Comparison of ENCODE assay signal across 8 cellular contexts in the genomic region with DNA sequence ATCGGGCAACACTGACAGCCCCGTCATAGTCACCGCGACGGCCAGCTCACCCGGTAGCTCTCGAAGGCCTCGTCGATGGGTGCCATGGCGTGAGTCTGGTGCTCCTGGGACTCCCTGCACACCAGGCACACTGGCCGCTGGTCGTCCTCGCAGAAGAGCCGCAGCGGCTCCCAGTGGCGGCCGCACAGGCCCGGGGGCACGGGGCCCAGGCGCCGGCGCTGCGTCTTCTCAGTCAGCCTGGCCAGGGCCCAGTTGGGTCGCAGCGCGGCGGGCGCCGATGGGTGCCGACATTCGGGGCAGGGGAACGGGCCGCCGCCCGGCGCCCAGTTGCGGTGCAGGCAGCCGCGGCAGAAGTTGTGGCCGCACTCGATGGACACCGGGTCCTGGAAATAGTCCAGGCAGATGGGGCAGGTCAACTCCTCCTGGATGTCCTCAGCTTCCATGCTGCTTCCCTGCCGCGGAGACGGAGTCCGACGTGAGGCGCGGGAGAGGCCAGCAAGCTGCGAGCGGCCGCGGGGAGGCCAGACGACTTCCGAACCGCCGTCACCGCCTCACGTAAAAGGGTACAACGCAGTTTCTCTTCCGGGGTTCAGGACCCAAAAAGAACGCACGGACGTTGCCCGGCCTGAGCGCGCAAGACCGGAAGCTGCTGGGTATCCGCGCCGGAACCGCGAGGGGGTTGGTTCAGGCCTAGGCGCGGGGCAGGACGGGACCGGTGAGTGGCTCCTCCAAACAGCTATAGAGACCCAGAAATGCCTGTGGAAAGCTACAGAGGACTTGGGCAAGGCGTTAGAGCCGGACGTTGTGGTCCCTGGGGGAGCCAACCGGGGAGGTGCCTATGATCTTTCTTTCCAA. TPM values are rescaled to one million over a fixed set of nuclear protein-coding genes. Genes with fewer than 3 reads are reported as not detected.
DNase-seq lines count a peak whose midpoint lies in the region; ATAC-seq and TF ChIP-seq lines count a peak whose summit lies in the region.

A gene with protein sequence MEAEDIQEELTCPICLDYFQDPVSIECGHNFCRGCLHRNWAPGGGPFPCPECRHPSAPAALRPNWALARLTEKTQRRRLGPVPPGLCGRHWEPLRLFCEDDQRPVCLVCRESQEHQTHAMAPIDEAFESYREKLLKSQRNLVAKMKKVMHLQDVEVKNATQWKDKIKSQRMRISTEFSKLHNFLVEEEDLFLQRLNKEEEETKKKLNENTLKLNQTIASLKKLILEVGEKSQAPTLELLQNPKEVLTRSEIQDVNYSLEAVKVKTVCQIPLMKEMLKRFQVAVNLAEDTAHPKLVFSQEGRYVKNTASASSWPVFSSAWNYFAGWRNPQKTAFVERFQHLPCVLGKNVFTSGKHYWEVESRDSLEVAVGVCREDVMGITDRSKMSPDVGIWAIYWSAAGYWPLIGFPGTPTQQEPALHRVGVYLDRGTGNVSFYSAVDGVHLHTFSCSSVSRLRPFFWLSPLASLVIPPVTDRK (minus strand): TSS at position 572 of the 855 bp plus-strand sequence. CDS start 129 bp downstream, at position 443.

- under 1% methylated on average over 80 of the region's 81 CpGs for WGBS in prostate gland
- WGBS in urinary bladder: under 1% methylated on average over 81 of the region's 81 CpGs

- no peaks in the 10 kb centered on the region for H3K9me3 ChIP-seq in cardiac muscle cell (ENCODE audit: low read depth)
- H3K9me3 ChIP-seq in prostate gland: no peaks in the 10 kb centered on the region

- peak; percentile 76 for TF ChIP-seq POLR2A in prostate gland (IDR thresholded peaks at IDR 0.05)

- DNase-seq in GM12865 (ENCODE audit: low read depth): peak; percentile 97
- peak; percentile 94 for DNase-seq in NCI-H1092 treated with DMSO at 0.1 percent for 48 hours (lab: John Stamatoyannopoulos, UW)
- peak; percentile 81 to 89 for DNase-seq in SW 1271 (lab: John Stamatoyannopoulos, UW)
- DNase-seq in activated naive CD8-positive, alpha-beta T cell treated with anti-CD3 and anti-CD28 coated beads, Interleukin-2, amount 50 U/mL, for 16 hours (ENCODE audit: low read depth, low spot score): peak; percentile 81
- DNase-seq in cardiac muscle cell (ENCODE audit: low read depth in 1 of 2, low spot score in 1 of 2): peak; percentile 70 to 96
- DNase-seq in prostate gland (ENCODE audit: low spot score): peak; percentile 85

- H3K27ac ChIP-seq in cardiac muscle cell (peak within 1 kb of the TSS; percentile 77), prostate gland (peak within 1 kb of the TSS; percentile 91 to 92), urinary bladder (ENCODE audit: low read depth) (peak within 1 kb of the TSS; percentile 89)

- intact Hi-C loops in prostate gland (cut with DNase I): loop anchor here (10.0 kb wide), 1 partner anchor 364 kb away; a partner anchor contains a TSS

- H3K27me3 ChIP-seq in cardiac muscle cell (no peaks in the 10 kb centered on the region), prostate gland (replicated peaks; ENCODE audit: insufficient read depth) (no peaks in the 10 kb centered on the region)

- ATAC-seq in HG02623 (IDR thresholded peaks at IDR 0.05; ENCODE audit: unreplicated experiment): peak; percentile 98

- H3K36me3 ChIP-seq in cardiac muscle cell (no peaks in the 10 kb centered on the region), prostate gland (no peaks in the 10 kb centered on the region), urinary bladder (ENCODE audit: insufficient read depth) (no peaks in the 10 kb centered on the region)

- H3K4me3 ChIP-seq in GM12865 (ENCODE audit: low read depth, low read length): peak within 1 kb of the TSS; percentile 98
- H3K4me3 ChIP-seq in cardiac muscle cell: peak within 1 kb of the TSS; percentile 57
- H3K4me3 ChIP-seq in prostate gland: peak within 1 kb of the TSS; percentile 71 to 89
- H3K4me3 ChIP-seq in urinary bladder (ENCODE audit: low read depth, low read length): peak within 1 kb of the TSS; percentile 89

- peaks cover 2% of the 10 kb centered on the region for H3K4me1 ChIP-seq in cardiac muscle cell (ENCODE audit: low read depth)
- H3K4me1 ChIP-seq in prostate gland (replicated peaks): no peaks in the 10 kb centered on the region
- H3K4me1 ChIP-seq in urinary bladder (ENCODE audit: insufficient read depth): peaks cover 2% of the 10 kb centered on the region

- TF ChIP-seq CTCF in GM12865 (IDR thresholded peaks at IDR 0.05; ENCODE audit: insufficient read depth, low read depth, low read length, missing control alignments) (peak; percentile 22), cardiac muscle cell (IDR thresholded peaks at IDR 0.05; ENCODE audit: low read depth, low read length) (no peak), prostate gland (IDR thresholded peaks at IDR 0.05) (peak in 3 of 4 experiments; percentile 20 to 51 (median 42))

RNA-seq across cellular contexts. Expression of the gene that starts here (rescaled TPM):
- total RNA-seq in cardiac muscle cell (3.1 and 6.0 TPM in 2 replicates), prostate gland (10 to 100 TPM; 61.0 to 72.8 TPM), urinary bladder (27.9 TPM)
- polyA plus RNA-seq in cardiac muscle cell (4.0 and 4.2 TPM in 2 replicates), urinary bladder (30.2 TPM)

Comparison
In these comparisons a context has a peak if more than half of its experiments do, and no peak if none do; other contexts are left out.
1. Peak in every context shown above with its lines: DNase-seq, ATAC-seq, H3K4me3 ChIP-seq and H3K27ac ChIP-seq.